9 cellular contexts compared by ENCODE assay signal in genomic region chr7:135557455-135558336, GRCh38. TPM values are rescaled to one million over a fixed set of nuclear protein-coding genes. Genes with fewer than 3 reads are reported as not detected.
DNase-seq lines count a peak whose midpoint lies in the region; ATAC-seq, FAIRE-seq and TF ChIP-seq lines count a peak whose summit lies in the region.
"Had no signal": no experiment of that assay in that cellular context is flagged by ENCODE, and none has a peak within 500 bp of the region (broad histone marks: within the 10 kb centered on the region; RNA-seq: fewer than 3 reads in every experiment).

A gene with protein sequence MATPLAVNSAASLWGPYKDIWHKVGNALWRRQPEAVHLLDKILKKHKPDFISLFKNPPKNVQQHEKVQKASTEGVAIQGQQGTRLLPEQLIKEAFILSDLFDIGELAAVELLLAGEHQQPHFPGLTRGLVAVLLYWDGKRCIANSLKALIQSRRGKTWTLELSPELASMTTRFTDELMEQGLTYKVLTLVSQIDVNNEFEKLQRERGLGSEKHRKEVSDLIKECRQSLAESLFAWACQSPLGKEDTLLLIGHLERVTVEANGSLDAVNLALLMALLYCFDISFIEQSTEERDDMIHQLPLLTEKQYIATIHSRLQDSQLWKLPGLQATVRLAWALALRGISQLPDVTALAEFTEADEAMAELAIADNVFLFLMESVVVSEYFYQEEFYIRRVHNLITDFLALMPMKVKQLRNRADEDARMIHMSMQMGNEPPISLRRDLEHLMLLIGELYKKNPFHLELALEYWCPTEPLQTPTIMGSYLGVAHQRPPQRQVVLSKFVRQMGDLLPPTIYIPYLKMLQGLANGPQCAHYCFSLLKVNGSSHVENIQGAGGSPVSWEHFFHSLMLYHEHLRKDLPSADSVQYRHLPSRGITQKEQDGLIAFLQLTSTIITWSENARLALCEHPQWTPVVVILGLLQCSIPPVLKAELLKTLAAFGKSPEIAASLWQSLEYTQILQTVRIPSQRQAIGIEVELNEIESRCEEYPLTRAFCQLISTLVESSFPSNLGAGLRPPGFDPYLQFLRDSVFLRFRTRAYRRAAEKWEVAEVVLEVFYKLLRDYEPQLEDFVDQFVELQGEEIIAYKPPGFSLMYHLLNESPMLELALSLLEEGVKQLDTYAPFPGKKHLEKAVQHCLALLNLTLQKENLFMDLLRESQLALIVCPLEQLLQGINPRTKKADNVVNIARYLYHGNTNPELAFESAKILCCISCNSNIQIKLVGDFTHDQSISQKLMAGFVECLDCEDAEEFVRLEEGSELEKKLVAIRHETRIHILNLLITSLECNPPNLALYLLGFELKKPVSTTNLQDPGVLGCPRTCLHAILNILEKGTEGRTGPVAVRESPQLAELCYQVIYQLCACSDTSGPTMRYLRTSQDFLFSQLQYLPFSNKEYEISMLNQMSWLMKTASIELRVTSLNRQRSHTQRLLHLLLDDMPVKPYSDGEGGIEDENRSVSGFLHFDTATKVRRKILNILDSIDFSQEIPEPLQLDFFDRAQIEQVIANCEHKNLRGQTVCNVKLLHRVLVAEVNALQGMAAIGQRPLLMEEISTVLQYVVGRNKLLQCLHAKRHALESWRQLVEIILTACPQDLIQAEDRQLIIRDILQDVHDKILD (N-terminal part only) (plus strand): TSS chr7:135557917. CDS start chr7:135557945, 28 bp downstream.

- peak within 1 kb of the TSS; percentile 99 for H3K27ac ChIP-seq in WERI-Rb-1
- H3K27ac ChIP-seq in spleen, result peak within 1 kb of the TSS; percentile 90 to 96 (median 93)

- DNase-seq in AG08395 (ENCODE audit: low spot score) (peak; percentile 86), NCI-H2171 treated with DMSO at 0.1 percent for 48 hours (lab: John Stamatoyannopoulos, UW) (peak; percentile 94), WERI-Rb-1 (peak; percentile 75), bronchial epithelial cell (ENCODE audit: low read depth) (peak; percentile 81), iris pigment epithelial cell (ENCODE audit: low read depth) (peak; percentile 80), spleen (peak; percentile 92)

- ATAC-seq in GM18870 (IDR thresholded peaks at IDR 0.05; ENCODE audit: unreplicated experiment), result peak; percentile 68
- ATAC-seq in HG03108 (IDR thresholded peaks at IDR 0.05; ENCODE audit: unreplicated experiment), result peak; percentile 63

- TF ChIP-seq POLR2A in spleen (IDR thresholded peaks at IDR 0.05), result no peak

- no peak for TF ChIP-seq CTCF in WERI-Rb-1 (IDR thresholded peaks at IDR 0.05; ENCODE audit: low read depth, low read length)
- no peak for TF ChIP-seq CTCF in bronchial epithelial cell (IDR thresholded peaks at IDR 0.05; ENCODE audit: insufficient read depth, low read length, severe bottlenecking)
- TF ChIP-seq CTCF in spleen (IDR thresholded peaks at IDR 0.05 in 8 of 11, conservative IDR thresholded peaks at IDR 0.05 in 3 of 11), result peak in 6 of 11 experiments; percentile 12 to 48 (median 26)

- no peak for FAIRE-seq in bronchial epithelial cell (lab: Jason Lieb, UNC)
- FAIRE-seq: colon had no signal

- H3K9me3 ChIP-seq in WERI-Rb-1 (ENCODE audit: severe bottlenecking) (no peaks in the 10 kb centered on the region), spleen (no peaks in the 10 kb centered on the region)

- intact Hi-C loops in spleen (cut with DNase I; ENCODE audit: low total_unique reads), result loop anchor here (5.0 kb wide), 2 partner anchors 45 to 270 kb away; partner anchors contain the start of gene CNOT4

- H3K4me3 ChIP-seq in WERI-Rb-1 (ENCODE audit: low read depth, low read length) (peak within 1 kb of the TSS; percentile 96), bronchial epithelial cell (ENCODE audit: low read depth, low read length) (peak within 1 kb of the TSS; percentile 54), spleen (peak within 1 kb of the TSS; percentile 62 to 100 (median 84))

- H3K27me3 ChIP-seq in WERI-Rb-1 (ENCODE audit: insufficient read depth, low read depth, severe bottlenecking), result no peaks in the 10 kb centered on the region
- no peaks in the 10 kb centered on the region for H3K27me3 ChIP-seq in bronchial epithelial cell (ENCODE audit: control insufficient read depth, insufficient read depth, low read length)
- H3K27me3 ChIP-seq in spleen (replicated peaks in 1 of 7), result no peaks in the 10 kb centered on the region

- WGBS in spleen, 5 donors, result 3 to 4% (median 3%) methylated on average over 32 to 38 of the region's 38 CpGs

- H3K36me3 ChIP-seq in WERI-Rb-1, result peaks cover 6% of the 10 kb centered on the region
- no peaks in the 10 kb centered on the region for H3K36me3 ChIP-seq in bronchial epithelial cell (ENCODE audit: control insufficient read depth, insufficient read depth, low read length)
- peaks cover 0 to 6% (median 0%) of the 10 kb centered on the region in 6 donors for H3K36me3 ChIP-seq in spleen

- H3K4me1 ChIP-seq in spleen, result peaks cover 13 to 44% (median 32%) of the 10 kb centered on the region in 6 donors

RNA-seq across cellular contexts. Expression of the gene that starts here (rescaled TPM):
- total RNA-seq in bronchial epithelial cell (45.0 and 53.8 TPM in 2 replicates), spleen (10 to 100 TPM; 38.4 to 55.5 (median 51.1) TPM)
- polyA plus RNA-seq in spleen, result 10 to 100 TPM; 29.8 to 40.8 (median 34.1) TPM

Comparison
In these comparisons a context has a peak if more than half of its experiments do, and no peak if none do; other contexts are left out.
1. Peak in every context shown above with its lines: DNase-seq, ATAC-seq, H3K4me3 ChIP-seq and H3K27ac ChIP-seq.
2. CTCF ChIP-seq: peak in spleen (6 of 11); none in WERI-Rb-1 (single experiment) and bronchial epithelial cell (single experiment).